Comparison of ENCODE assay signal across 10 cellular contexts in genomic region chr3:120285508-120285841, GRCh38. TPM values are rescaled to one million over a fixed set of nuclear protein-coding genes. Genes with fewer than 3 reads are reported as not detected.
DNase-seq lines count a peak whose midpoint lies in the region; ATAC-seq, FAIRE-seq and TF ChIP-seq lines count a peak whose summit lies in the region.
"Had no signal": no experiment of that assay in that cellular context is flagged by ENCODE, and none has a peak within 500 bp of the region (broad histone marks: within the 10 kb centered on the region; RNA-seq: fewer than 3 reads in every experiment).

No MANE protein-coding gene starts in this region.

- H3K9me3 Mint-ChIP-seq in activated naive CD8-positive, alpha-beta T cell treated with anti-CD3 and anti-CD28 coated beads, Interleukin-2, amount 10 ng/mL, durations not matched to agents 7 days and 5 days, result peaks cover 3% of the 10 kb centered on the region
- H3K9me3 Mint-ChIP-seq in activated naive CD8-positive, alpha-beta T cell treated with anti-CD3 and anti-CD28 coated beads, Interleukin-2, amount 50 U/mL, for 24 hours, result no peaks in the 10 kb centered on the region
- H3K9me3 Mint-ChIP-seq in nephron progenitor cell, result peaks cover 15% of the 10 kb centered on the region
- H3K9me3 Mint-ChIP-seq in naive thymus-derived CD4-positive, alpha-beta T cell, result peaks cover 0 to 9% (median 0%) of the 10 kb centered on the region in 11 donors

- intact Hi-C loops in endothelial cell of umbilical vein (cut with micrococcal nuclease), result no loop called here
- intact Hi-C loops in naive thymus-derived CD4-positive, alpha-beta T cell (cut with micrococcal nuclease), result no loop called here

- no peak overlapping the region for H3K27ac Mint-ChIP-seq in activated naive CD8-positive, alpha-beta T cell treated with anti-CD3 and anti-CD28 coated beads, Interleukin-2, amount 10 ng/mL, durations not matched to agents 7 days and 5 days
- H3K27ac Mint-ChIP-seq in activated naive CD8-positive, alpha-beta T cell treated with anti-CD3 and anti-CD28 coated beads, Interleukin-2, amount 50 U/mL, for 24 hours, result no peak overlapping the region
- no peak overlapping the region for H3K27ac Mint-ChIP-seq in nephron progenitor cell
- no peak overlapping the region for H3K27ac Mint-ChIP-seq in naive thymus-derived CD4-positive, alpha-beta T cell
- H3K27ac Mint-ChIP-seq: T-helper 1 cell treated with Interleukin-12 subunit alpha and Interleukin-12 subunit beta and Interleukin-4 antibody, amounts not matched to agents 30 μg/mL and 1 μg/mL, for 36 hours had no signal

- no peak for TF ChIP-seq POLR2A in endothelial cell of umbilical vein (IDR thresholded peaks at IDR 0.05; ENCODE audit: low read depth, low read length)

- TF ChIP-seq CTCF in endothelial cell of umbilical vein (IDR thresholded peaks at IDR 0.05; ENCODE audit: extremely low read depth in 1 of 2, insufficient read depth in 1 of 2, low read depth in 1 of 2, low read length in 2 of 2) (no peak), nephron progenitor cell (IDR thresholded peaks at IDR 0.05) (no peak)

- 25% methylated on average over 15 of the region's 15 CpGs for WGBS in urinary bladder

- H3K9me1 ChIP-seq in endothelial cell of umbilical vein (replicated peaks; ENCODE audit: control insufficient read depth, extremely low read depth, insufficient read depth, low read length), result no peaks in the 10 kb centered on the region

- H3K27ac ChIP-seq in endothelial cell of umbilical vein (ENCODE audit: insufficient read depth, low read depth, low read length) (no peak overlapping the region), urinary bladder (ENCODE audit: low read depth) (no peak overlapping the region)
- no peak overlapping the region for H3K27ac ChIP-seq in naive thymus-derived CD4-positive, alpha-beta T cell (ENCODE audit: low read depth, low read length)

- no peaks in the 10 kb centered on the region for H3K36me3 Mint-ChIP-seq in activated naive CD8-positive, alpha-beta T cell treated with anti-CD3 and anti-CD28 coated beads, Interleukin-2, amount 10 ng/mL, durations not matched to agents 7 days and 5 days
- no peaks in the 10 kb centered on the region for H3K36me3 Mint-ChIP-seq in activated naive CD8-positive, alpha-beta T cell treated with anti-CD3 and anti-CD28 coated beads, Interleukin-2, amount 50 U/mL, for 24 hours (ENCODE audit: low read depth)
- H3K36me3 Mint-ChIP-seq in nephron progenitor cell (ENCODE audit: low read depth), result peaks cover 5% of the 10 kb centered on the region
- H3K36me3 Mint-ChIP-seq in naive thymus-derived CD4-positive, alpha-beta T cell, result peaks cover 0 to 4% (median 0%) of the 10 kb centered on the region in 5 donors

- no peak for FAIRE-seq in endothelial cell of umbilical vein (lab: Jason Lieb, UNC)

- no peak for ATAC-seq in activated naive CD8-positive, alpha-beta T cell treated with anti-CD3 and anti-CD28 coated beads, Interleukin-2, amount 10 ng/mL, durations not matched to agents 7 days and 5 days (ENCODE audit: low read depth)
- no peak for ATAC-seq in activated naive CD8-positive, alpha-beta T cell treated with anti-CD3 and anti-CD28 coated beads, Interleukin-2, amount 50 U/mL, for 24 hours
- ATAC-seq in naive thymus-derived CD4-positive, alpha-beta T cell, result no peak
- ATAC-seq in HG02759 (IDR thresholded peaks at IDR 0.05; ENCODE audit: unreplicated experiment), result no peak

- no peaks in the 10 kb centered on the region for H3K9me3 ChIP-seq in endothelial cell of umbilical vein (replicated peaks; ENCODE audit: control insufficient read depth, insufficient read depth, low read length)
- no peaks in the 10 kb centered on the region for H3K9me3 ChIP-seq in naive thymus-derived CD4-positive, alpha-beta T cell (ENCODE audit: control insufficient read depth in 2 of 3, low read length in 3 of 3)

- peak overlapping the region; percentile 85 for H2AFZ ChIP-seq in endothelial cell of umbilical vein (ENCODE audit: low read depth, low read length)

- H3K36me3 ChIP-seq in endothelial cell of umbilical vein (ENCODE audit: control insufficient read depth in 2 of 2, extremely low read depth in 1 of 2, insufficient read depth in 2 of 2, low read length in 2 of 2), result no peaks in the 10 kb centered on the region
- no peaks in the 10 kb centered on the region for H3K36me3 ChIP-seq in urinary bladder (ENCODE audit: insufficient read depth)
- H3K36me3 ChIP-seq in naive thymus-derived CD4-positive, alpha-beta T cell (ENCODE audit: control insufficient read depth in 2 of 3, insufficient read depth in 3 of 3, low read length in 3 of 3), result no peaks in the 10 kb centered on the region

- H3K27me3 Mint-ChIP-seq in activated naive CD8-positive, alpha-beta T cell treated with anti-CD3 and anti-CD28 coated beads, Interleukin-2, amount 10 ng/mL, durations not matched to agents 7 days and 5 days, result peaks cover 44% of the 10 kb centered on the region
- peaks cover 45% of the 10 kb centered on the region for H3K27me3 Mint-ChIP-seq in activated naive CD8-positive, alpha-beta T cell treated with anti-CD3 and anti-CD28 coated beads, Interleukin-2, amount 50 U/mL, for 24 hours
- peaks cover 74% of the 10 kb centered on the region for H3K27me3 Mint-ChIP-seq in nephron progenitor cell (ENCODE audit: low read depth, poor library complexity)
- H3K27me3 Mint-ChIP-seq in naive thymus-derived CD4-positive, alpha-beta T cell, result peaks cover 55 to 74% (median 64%) of the 10 kb centered on the region in 5 donors

- CTCF ChIA-PET in endothelial cell of umbilical vein (lab: Charles Lee), result interaction anchor here (1.2 kb wide), 1 partner anchor 15 kb away, joined by 3 read pairs; no protein-coding TSS in a partner anchor
- CTCF ChIA-PET in naive thymus-derived CD4-positive, alpha-beta T cell (lab: Charles Lee), result no interaction called here

- H3K9ac ChIP-seq in endothelial cell of umbilical vein (replicated peaks; ENCODE audit: extremely low read depth, insufficient read depth, low read length), result peak overlapping the region; percentile 22

- no TSS peak for BruUV-seq in endothelial cell of umbilical vein (replicated peaks; lab: Mats Ljungman, UMichigan)

- H3K4me3 ChIP-seq in endothelial cell of umbilical vein (replicated peaks in 1 of 3; ENCODE audit: insufficient read depth in 1 of 3, low read depth in 1 of 3, low read length in 3 of 3) (peak overlapping the region in 1 of 3 experiments; percentile 42), urinary bladder (ENCODE audit: low read depth, low read length) (peak overlapping the region; percentile 60)
- no peak overlapping the region for H3K4me3 ChIP-seq in naive thymus-derived CD4-positive, alpha-beta T cell (ENCODE audit: low read length)

- no peaks in the 10 kb centered on the region for H3K4me1 Mint-ChIP-seq in activated naive CD8-positive, alpha-beta T cell treated with anti-CD3 and anti-CD28 coated beads, Interleukin-2, amount 10 ng/mL, durations not matched to agents 7 days and 5 days
- H3K4me1 Mint-ChIP-seq in activated naive CD8-positive, alpha-beta T cell treated with anti-CD3 and anti-CD28 coated beads, Interleukin-2, amount 50 U/mL, for 24 hours, result peaks cover 1% of the 10 kb centered on the region
- peaks cover 5% of the 10 kb centered on the region for H3K4me1 Mint-ChIP-seq in nephron progenitor cell
- peaks cover 0 to 9% (median 4%) of the 10 kb centered on the region in 7 donors for H3K4me1 Mint-ChIP-seq in naive thymus-derived CD4-positive, alpha-beta T cell

- H3K4me1 ChIP-seq in endothelial cell of umbilical vein (ENCODE audit: control insufficient read depth, extremely low read depth, insufficient read depth, low read length) (peaks cover 3% of the 10 kb centered on the region), urinary bladder (ENCODE audit: insufficient read depth) (peaks cover 2% of the 10 kb centered on the region)
- no peaks in the 10 kb centered on the region for H3K4me1 ChIP-seq in naive thymus-derived CD4-positive, alpha-beta T cell (ENCODE audit: control insufficient read depth in 2 of 2, insufficient read depth in 2 of 2, low read length in 2 of 2)

- no peaks in the 10 kb centered on the region for H4K20me1 ChIP-seq in endothelial cell of umbilical vein (replicated peaks; ENCODE audit: control insufficient read depth, extremely low read depth, insufficient read depth, low read length)

- POLR2A ChIA-PET in activated naive CD8-positive, alpha-beta T cell treated with anti-CD3 and anti-CD28 coated beads, Interleukin-2, amount 10 ng/mL, durations not matched to agents 7 days and 5 days (lab: Charles Lee), result no interaction called here
- POLR2A ChIA-PET in endothelial cell of umbilical vein (lab: Charles Lee), result no interaction called here
- POLR2A ChIA-PET in naive thymus-derived CD4-positive, alpha-beta T cell (lab: Charles Lee), result no interaction called here

- peak overlapping the region; percentile 9 for H3K4me3 Mint-ChIP-seq in activated naive CD8-positive, alpha-beta T cell treated with anti-CD3 and anti-CD28 coated beads, Interleukin-2, amount 10 ng/mL, durations not matched to agents 7 days and 5 days
- H3K4me3 Mint-ChIP-seq in activated naive CD8-positive, alpha-beta T cell treated with anti-CD3 and anti-CD28 coated beads, Interleukin-2, amount 50 U/mL, for 24 hours, result no peak overlapping the region
- peak overlapping the region; percentile 66 for H3K4me3 Mint-ChIP-seq in nephron progenitor cell
- H3K4me3 Mint-ChIP-seq in naive thymus-derived CD4-positive, alpha-beta T cell, result peak overlapping the region in 4 of 10 donors; percentile 40 to 55 (median 45)
- H3K4me3 Mint-ChIP-seq: T-helper 1 cell treated with Interleukin-12 subunit alpha and Interleukin-12 subunit beta and Interleukin-4 antibody, amounts not matched to agents 30 μg/mL and 1 μg/mL, for 36 hours had no signal

- H3K4me2 ChIP-seq in endothelial cell of umbilical vein (ENCODE audit: insufficient read depth, low read length), result peak overlapping the region; percentile 69

- H3K79me2 ChIP-seq in endothelial cell of umbilical vein (ENCODE audit: control insufficient read depth, insufficient read depth, low read length), result no peaks in the 10 kb centered on the region

- no peak for DNase-seq in activated naive CD8-positive, alpha-beta T cell treated with anti-CD3 and anti-CD28 coated beads, Interleukin-2, amount 10 ng/mL, durations not matched to agents 7 days and 5 days
- no peak for DNase-seq in activated naive CD8-positive, alpha-beta T cell treated with anti-CD3 and anti-CD28 coated beads, Interleukin-2, amount 50 U/mL, for 24 hours
- DNase-seq in endothelial cell of umbilical vein (ENCODE audit: low read depth, low spot score), result no peak
- DNase-seq in nephron progenitor cell, result no peak
- DNase-seq in naive thymus-derived CD4-positive, alpha-beta T cell, result no peak
- DNase-seq in OCI-M1 (lab: John Stamatoyannopoulos, UW), result no peak
- DNase-seq: GDM1 had no signal

- dilution Hi-C loops in endothelial cell of umbilical vein (cut with MboI; ENCODE audit: extremely low pct_ligation_motif_present, low sequenced_read_pairs), result no loop called here

- peaks cover 28 to 32% of the 10 kb centered on the region in 2 experiments for H3K27me3 ChIP-seq in endothelial cell of umbilical vein (ENCODE audit: control insufficient read depth in 2 of 2, insufficient read depth in 2 of 2, low read length in 2 of 2)
- no peaks in the 10 kb centered on the region for H3K27me3 ChIP-seq in naive thymus-derived CD4-positive, alpha-beta T cell (ENCODE audit: control insufficient read depth in 2 of 2, insufficient read depth in 2 of 2, low read length in 2 of 2)

RNA-seq across cellular contexts. Expression of gene GPR156, which starts 0.5 kb away (rescaled TPM):
- not detected for total RNA-seq in activated naive CD8-positive, alpha-beta T cell treated with anti-CD3 and anti-CD28 coated beads, Interleukin-2, amount 10 ng/mL, durations not matched to agents 7 days and 5 days
- total RNA-seq in endothelial cell of umbilical vein (0.25 and 0.27 TPM in 2 replicates), urinary bladder (2.0 TPM)
- polyA plus RNA-seq in endothelial cell of umbilical vein (0.14 and 0.18 TPM in 2 replicates), urinary bladder (3.0 TPM)
- 0.04 and 0.09 TPM in 2 replicates for polyA plus RNA-seq in endothelial cell of umbilical vein (2011; cell fraction: cytosol; rRNA removed)
- 0.59 and 0.65 TPM in 2 replicates for polyA plus RNA-seq in endothelial cell of umbilical vein (2011; cell fraction: nucleus; rRNA removed)
- polyA plus RNA-seq in endothelial cell of umbilical vein (2012), result not detected in 2 replicates
- polyA minus RNA-seq in endothelial cell of umbilical vein, result 0.21 and 0.75 TPM in 2 replicates
- polyA minus RNA-seq in endothelial cell of umbilical vein (2011; cell fraction: cytosol; rRNA and poly(A)+ RNA removed), result not detected
- 1.3 and 2.0 TPM in 2 replicates for polyA minus RNA-seq in endothelial cell of umbilical vein (2011; cell fraction: nucleus; rRNA and poly(A)+ RNA removed)
- under 1 TPM in 1 of 5 experiments, not detected in 4; 0.27 TPM for total RNA-seq in naive thymus-derived CD4-positive, alpha-beta T cell
- polyA plus RNA-seq in naive thymus-derived CD4-positive, alpha-beta T cell, result not detected
